In genomic region chr19:7783991-7784421, GRCh38 we compare ENCODE assay signal across 12 cellular contexts. TPM values are rescaled to one million over a fixed set of nuclear protein-coding genes. Genes with fewer than 3 reads are reported as not detected.
DNase-seq lines count a peak whose midpoint lies in the region; FAIRE-seq and TF ChIP-seq lines count a peak whose summit lies in the region.
"Had no signal": no experiment of that assay in that cellular context is flagged by ENCODE, and none has a peak within 500 bp of the region (broad histone marks: within the 10 kb centered on the region; RNA-seq: fewer than 3 reads in every experiment).

No MANE protein-coding gene starts in this region.

- TF ChIP-seq CTCF in endothelial cell of umbilical vein (IDR thresholded peaks at IDR 0.05; ENCODE audit: extremely low read depth in 1 of 2, insufficient read depth in 1 of 2, low read depth in 1 of 2, low read length in 2 of 2) (no peak), osteoblast (IDR thresholded peaks at IDR 0.05; ENCODE audit: extremely low read depth, low read depth, low read length) (no peak)

- dilution Hi-C loops in endothelial cell of umbilical vein (cut with MboI; ENCODE audit: extremely low pct_ligation_motif_present, low sequenced_read_pairs), result no loop called here

- POLR2A ChIA-PET in endothelial cell of umbilical vein (lab: Charles Lee), result no interaction called here

- no peak for TF ChIP-seq POLR2A in endothelial cell of umbilical vein (IDR thresholded peaks at IDR 0.05; ENCODE audit: low read depth, low read length)

- no peaks in the 10 kb centered on the region for H3K9me1 ChIP-seq in endothelial cell of umbilical vein (replicated peaks; ENCODE audit: control insufficient read depth, extremely low read depth, insufficient read depth, low read length)

- H3K9ac ChIP-seq in endothelial cell of umbilical vein (replicated peaks; ENCODE audit: extremely low read depth, insufficient read depth, low read length), result no peak overlapping the region

- H3K4me3 ChIP-seq in endothelial cell of umbilical vein (replicated peaks in 1 of 3; ENCODE audit: insufficient read depth in 1 of 3, low read depth in 1 of 3, low read length in 3 of 3) (no peak overlapping the region), osteoblast (ENCODE audit: insufficient read depth, low read length) (no peak overlapping the region)
- H3K4me3 ChIP-seq: smooth muscle cell had no signal

- H3K79me2 ChIP-seq in endothelial cell of umbilical vein (ENCODE audit: control insufficient read depth, insufficient read depth, low read length) (no peaks in the 10 kb centered on the region), osteoblast (ENCODE audit: insufficient read depth, low read length) (no peaks in the 10 kb centered on the region)

- no peaks in the 10 kb centered on the region for H3K4me1 Mint-ChIP-seq in activated naive CD4-positive, alpha-beta T cell treated with anti-CD3 and anti-CD28 coated beads, Interleukin-2, amount 10 ng/mL, durations not matched to agents 7 days and 5 days

- no peak overlapping the region for H3K27ac Mint-ChIP-seq in activated naive CD4-positive, alpha-beta T cell treated with anti-CD3 and anti-CD28 coated beads, Interleukin-2, amount 10 ng/mL, durations not matched to agents 7 days and 5 days
- H3K27ac Mint-ChIP-seq: effector memory CD8-positive, alpha-beta T cell; stimulated activated naive CD8-positive, alpha-beta T cell treated with anti-CD3 and anti-CD28 coated beads, Interleukin-15, Interleukin-2, amounts not matched to agents 100 ng/mL and 50 ng/mL, for 24 hours had no signal

- CTCF ChIA-PET in endothelial cell of umbilical vein (lab: Charles Lee), result interaction anchor here (0.8 to 5.2 kb wide), 5 partner anchors 8 to 216 kb away, joined by 3 to 35 read pairs (median 4); partner anchors contain the start of gene TRAPPC5
- CTCF ChIA-PET in activated naive CD4-positive, alpha-beta T cell treated with anti-CD3 and anti-CD28 coated beads, Interleukin-2, amount 10 ng/mL, durations not matched to agents 7 days and 5 days (lab: Charles Lee), result no interaction called here

- DNase-seq in H4 (ENCODE audit: low spot score), result peak; percentile 78
- DNase-seq in NOMO-1 treated with DMSO at 0.1 percent for 48 hours (lab: John Stamatoyannopoulos, UW; ENCODE audit: unreplicated experiment), result peak; percentile 82
- no peak for DNase-seq in endothelial cell of umbilical vein (ENCODE audit: low read depth, low spot score)
- peak; percentile 91 for DNase-seq in osteoblast (ENCODE audit: insufficient read length, low spot score, missing footprints)
- DNase-seq in activated CD4-positive, alpha-beta T cell treated with anti-CD3 and anti-CD28 coated beads for 4 hours, result no peak
- no peak for DNase-seq in activated naive CD4-positive, alpha-beta T cell treated with anti-CD3 and anti-CD28 coated beads, Interleukin-2, amount 10 ng/mL, durations not matched to agents 7 days and 5 days
- no peak for DNase-seq in activated naive CD4-positive, alpha-beta T cell treated with Interleukin-2 at 50 U/mL for 16 hours
- DNase-seq in NCI-H1092 (lab: John Stamatoyannopoulos, UW), result no peak
- DNase-seq: effector memory CD8-positive, alpha-beta T cell; NCI-H2029 had no signal

- H3K27me3 Mint-ChIP-seq in activated naive CD4-positive, alpha-beta T cell treated with anti-CD3 and anti-CD28 coated beads, Interleukin-2, amount 10 ng/mL, durations not matched to agents 7 days and 5 days, result peaks cover 63% of the 10 kb centered on the region

- H3K9me3 Mint-ChIP-seq in activated naive CD4-positive, alpha-beta T cell treated with anti-CD3 and anti-CD28 coated beads, Interleukin-2, amount 10 ng/mL, durations not matched to agents 7 days and 5 days, result peaks cover 5% of the 10 kb centered on the region
- H3K9me3 Mint-ChIP-seq: effector memory CD8-positive, alpha-beta T cell; stimulated activated naive CD8-positive, alpha-beta T cell treated with anti-CD3 and anti-CD28 coated beads, Interleukin-15, Interleukin-2, amounts not matched to agents 100 ng/mL and 50 ng/mL, for 24 hours had no signal

- H3K4me1 ChIP-seq in endothelial cell of umbilical vein (ENCODE audit: control insufficient read depth, extremely low read depth, insufficient read depth, low read length), result peaks cover 6% of the 10 kb centered on the region
- no peaks in the 10 kb centered on the region for H3K4me1 ChIP-seq in osteoblast (ENCODE audit: insufficient read depth, low read length)

- no peaks in the 10 kb centered on the region for H3K9me3 ChIP-seq in endothelial cell of umbilical vein (replicated peaks; ENCODE audit: control insufficient read depth, insufficient read depth, low read length)
- no peaks in the 10 kb centered on the region for H3K9me3 ChIP-seq in osteoblast (ENCODE audit: low read depth, low read length)

- H3K27me3 ChIP-seq in endothelial cell of umbilical vein (ENCODE audit: control insufficient read depth in 2 of 2, insufficient read depth in 2 of 2, low read length in 2 of 2) (no peaks in the 10 kb centered on the region), osteoblast (ENCODE audit: insufficient read depth, low read length) (peaks cover 42% of the 10 kb centered on the region)

- H3K4me2 ChIP-seq in endothelial cell of umbilical vein (ENCODE audit: insufficient read depth, low read length) (no peak overlapping the region), osteoblast (ENCODE audit: insufficient read depth, low read length) (no peak overlapping the region)
- H3K4me2 ChIP-seq: smooth muscle cell had no signal

- no peak overlapping the region for H3K4me3 Mint-ChIP-seq in activated naive CD4-positive, alpha-beta T cell treated with anti-CD3 and anti-CD28 coated beads, Interleukin-2, amount 10 ng/mL, durations not matched to agents 7 days and 5 days
- H3K4me3 Mint-ChIP-seq: effector memory CD8-positive, alpha-beta T cell; stimulated activated naive CD8-positive, alpha-beta T cell treated with anti-CD3 and anti-CD28 coated beads, Interleukin-15, Interleukin-2, amounts not matched to agents 100 ng/mL and 50 ng/mL, for 24 hours had no signal

- intact Hi-C loops in endothelial cell of umbilical vein (cut with micrococcal nuclease), result no loop called here

- no TSS peak for BruUV-seq in endothelial cell of umbilical vein (replicated peaks; lab: Mats Ljungman, UMichigan)

- no peaks in the 10 kb centered on the region for H3K36me3 Mint-ChIP-seq in activated naive CD4-positive, alpha-beta T cell treated with anti-CD3 and anti-CD28 coated beads, Interleukin-2, amount 10 ng/mL, durations not matched to agents 7 days and 5 days

- no peak overlapping the region for H2AFZ ChIP-seq in endothelial cell of umbilical vein (ENCODE audit: low read depth, low read length)
- H2AFZ ChIP-seq in osteoblast (ENCODE audit: low read length), result no peak overlapping the region

- FAIRE-seq in endothelial cell of umbilical vein (lab: Jason Lieb, UNC), result peak; percentile 64

- no peaks in the 10 kb centered on the region for H3K36me3 ChIP-seq in endothelial cell of umbilical vein (ENCODE audit: control insufficient read depth in 2 of 2, extremely low read depth in 1 of 2, insufficient read depth in 2 of 2, low read length in 2 of 2)
- no peaks in the 10 kb centered on the region for H3K36me3 ChIP-seq in osteoblast (ENCODE audit: insufficient read depth, low read length)

- H4K20me1 ChIP-seq in endothelial cell of umbilical vein (replicated peaks; ENCODE audit: control insufficient read depth, extremely low read depth, insufficient read depth, low read length) (no peaks in the 10 kb centered on the region), osteoblast (ENCODE audit: insufficient read depth, low read length) (no peaks in the 10 kb centered on the region)

- H3K27ac ChIP-seq in endothelial cell of umbilical vein (ENCODE audit: insufficient read depth, low read depth, low read length), result no peak overlapping the region
- no peak overlapping the region for H3K27ac ChIP-seq in osteoblast (ENCODE audit: low read depth, low read length)

RNA-seq across cellular contexts. Expression of gene CLEC4M, which starts 21.0 kb away (rescaled TPM):
- not detected in 2 replicates for total RNA-seq in H4 (2014; rRNA removed; shearing (Covaris generic))
- total RNA-seq in endothelial cell of umbilical vein, result 0.23 and 0.46 TPM in 2 replicates
- polyA plus RNA-seq in endothelial cell of umbilical vein, result 1.0 and 1.1 TPM in 2 replicates
- polyA plus RNA-seq in endothelial cell of umbilical vein (2011; cell fraction: cytosol; rRNA removed), result 0.35 and 0.37 TPM in 2 replicates
- polyA plus RNA-seq in endothelial cell of umbilical vein (2011; cell fraction: nucleus; rRNA removed), result 13.2 and 14.6 TPM in 2 replicates
- 0.20 and 0.42 TPM in 2 replicates for polyA plus RNA-seq in endothelial cell of umbilical vein (2012)
- polyA minus RNA-seq in endothelial cell of umbilical vein, result 0.25 and 1.2 TPM in 2 replicates
- not detected for polyA minus RNA-seq in endothelial cell of umbilical vein (2011; cell fraction: cytosol; rRNA and poly(A)+ RNA removed)
- polyA minus RNA-seq in endothelial cell of umbilical vein (2011; cell fraction: nucleus; rRNA and poly(A)+ RNA removed), result 0.82 and 0.87 TPM in 2 replicates
- not detected in 2 replicates for total RNA-seq in osteoblast
- total RNA-seq: smooth muscle cell had no signal
- polyA plus RNA-seq: smooth muscle cell had no signal

RNA-seq across cellular contexts. Expression of gene CD209, which starts 36.7 kb away (rescaled TPM):
- 0.10 TPM in 1 of 2 replicates, not detected in the other for total RNA-seq in H4 (2014; rRNA removed; shearing (Covaris generic))
- total RNA-seq in endothelial cell of umbilical vein (not detected in 2 replicates), osteoblast (not detected in 2 replicates)
- not detected in 2 replicates for polyA plus RNA-seq in endothelial cell of umbilical vein
- not detected in 2 replicates for polyA plus RNA-seq in endothelial cell of umbilical vein (2011; cell fraction: cytosol; rRNA removed)
- not detected in 2 replicates for polyA plus RNA-seq in endothelial cell of umbilical vein (2011; cell fraction: nucleus; rRNA removed)
- not detected in 2 replicates for polyA plus RNA-seq in endothelial cell of umbilical vein (2012)
- polyA minus RNA-seq in endothelial cell of umbilical vein, result not detected in 2 replicates
- not detected for polyA minus RNA-seq in endothelial cell of umbilical vein (2011; cell fraction: cytosol; rRNA and poly(A)+ RNA removed)
- polyA minus RNA-seq in endothelial cell of umbilical vein (2011; cell fraction: nucleus; rRNA and poly(A)+ RNA removed), result not detected in 2 replicates
- total RNA-seq: smooth muscle cell had no signal
- polyA plus RNA-seq: smooth muscle cell had no signal

RNA-seq across cellular contexts. Expression of gene EVI5L, which starts 46.0 kb away (rescaled TPM):
- 7.9 and 12.6 TPM in 2 replicates for total RNA-seq in H4 (2014; rRNA removed; shearing (Covaris generic))
- 13.5 and 18.3 TPM in 2 replicates for total RNA-seq in endothelial cell of umbilical vein
- polyA plus RNA-seq in endothelial cell of umbilical vein, result 11.9 and 15.8 TPM in 2 replicates
- polyA plus RNA-seq in endothelial cell of umbilical vein (2011; cell fraction: cytosol; rRNA removed), result 9.3 and 10.3 TPM in 2 replicates
- 14.7 and 18.5 TPM in 2 replicates for polyA plus RNA-seq in endothelial cell of umbilical vein (2011; cell fraction: nucleus; rRNA removed)
- polyA plus RNA-seq in endothelial cell of umbilical vein (2012), result 10.3 and 17.7 TPM in 2 replicates
- polyA minus RNA-seq in endothelial cell of umbilical vein, result 14.3 and 23.8 TPM in 2 replicates
- polyA minus RNA-seq in endothelial cell of umbilical vein (2011; cell fraction: cytosol; rRNA and poly(A)+ RNA removed), result 7.0 TPM
- 8.7 and 9.9 TPM in 2 replicates for polyA minus RNA-seq in endothelial cell of umbilical vein (2011; cell fraction: nucleus; rRNA and poly(A)+ RNA removed)
- total RNA-seq in osteoblast, result 24.8 and 26.1 TPM in 2 replicates

RNA-seq across cellular contexts. Expression of gene CLEC4G, which starts 52.1 kb away (rescaled TPM):
- total RNA-seq in H4 (2014; rRNA removed; shearing (Covaris generic)), result not detected in 2 replicates
- total RNA-seq in endothelial cell of umbilical vein (not detected in 2 replicates), osteoblast (not detected in 2 replicates)
- polyA plus RNA-seq in endothelial cell of umbilical vein, result not detected in 2 replicates
- polyA plus RNA-seq in endothelial cell of umbilical vein (2011; cell fraction: cytosol; rRNA removed), result not detected in 2 replicates
- polyA plus RNA-seq in endothelial cell of umbilical vein (2011; cell fraction: nucleus; rRNA removed), result not detected in 2 replicates
- not detected in 2 replicates for polyA plus RNA-seq in endothelial cell of umbilical vein (2012)
- not detected in 2 replicates for polyA minus RNA-seq in endothelial cell of umbilical vein
- not detected for polyA minus RNA-seq in endothelial cell of umbilical vein (2011; cell fraction: cytosol; rRNA and poly(A)+ RNA removed)
- polyA minus RNA-seq in endothelial cell of umbilical vein (2011; cell fraction: nucleus; rRNA and poly(A)+ RNA removed), result not detected in 2 replicates
- total RNA-seq: smooth muscle cell had no signal
- polyA plus RNA-seq: smooth muscle cell had no signal

Comparison
In these comparisons a context has a peak if more than half of its experiments do, and no peak if none do; other contexts are left out.
1. DNase-seq: peak in H4 (single experiment), NOMO-1 treated with DMSO at 0.1 percent for 48 hours (single experiment) and osteoblast (single experiment); none in endothelial cell of umbilical vein (single experiment), activated CD4-positive, alpha-beta T cell treated with anti-CD3 and anti-CD28 coated beads for 4 hours (0 of 2), activated naive CD4-positive, alpha-beta T cell treated with anti-CD3 and anti-CD28 coated beads, Interleukin-2, amount 10 ng/mL, durations not matched to agents 7 days and 5 days (single experiment), activated naive CD4-positive, alpha-beta T cell treated with Interleukin-2 at 50 U/mL for 16 hours (single experiment) and NCI-H1092 (single experiment).